ENCODE assay signal across 8 cellular contexts in genomic region chrX:12894074-12894691, GRCh38. TPM values are rescaled to one million over a fixed set of nuclear protein-coding genes. Genes with fewer than 3 reads are reported as not detected.
DNase-seq lines count a peak whose midpoint lies in the region; ATAC-seq and TF ChIP-seq lines count a peak whose summit lies in the region.

No MANE protein-coding gene starts in this region.

- intact Hi-C loops in heart left ventricle (cut with DNase I) = loop anchor here in 8 of 10 donors (5.0 to 10.0 kb wide), 2 partner anchors 79 to 82 kb away; no protein-coding TSS in a partner anchor

- ATAC-seq in heart left ventricle = no peak
- no peak for ATAC-seq in GM18520 (IDR thresholded peaks at IDR 0.05; ENCODE audit: unreplicated experiment)
- ATAC-seq in GM21825 (IDR thresholded peaks at IDR 0.05; ENCODE audit: unreplicated experiment) = no peak

- H3K27me3 ChIP-seq in heart left ventricle = no peaks in the 10 kb centered on the region

- H3K9me3 ChIP-seq in heart left ventricle = no peaks in the 10 kb centered on the region

- no peak overlapping the region for H3K27ac ChIP-seq in heart left ventricle

- peaks cover 0 to 18% (median 0%) of the 10 kb centered on the region in 12 donors for H3K4me1 ChIP-seq in heart left ventricle

- DNase-seq in NCI-H748 (lab: John Stamatoyannopoulos, UW; ENCODE audit: unreplicated experiment) (peak; percentile 51), NCI-H748 treated with DMSO at 0.1 percent for 48 hours (lab: John Stamatoyannopoulos, UW) (no peak), NOMO-1 treated with DMSO at 0.1 percent for 48 hours (lab: John Stamatoyannopoulos, UW; ENCODE audit: unreplicated experiment) (peak; percentile 64), heart left ventricle (peak in 1 of 5 donors; percentile 32)
- DNase-seq in activated T-helper 9 cell treated with anti-CD3 and anti-CD28 coated beads, Interleukin-2, amount 50 U/mL, for 16 hours (ENCODE audit: low read depth) = peak; percentile 12
- peak; percentile 56 for DNase-seq in stimulated activated CD4-positive, alpha-beta T cell treated with anti-CD3 and anti-CD28 coated beads, Interleukin-15, amount 100 ng/mL, for 24 hours

- TF ChIP-seq POLR2A in heart left ventricle (IDR thresholded peaks at IDR 0.05) = no peak

- WGBS in heart left ventricle, 4 donors = 38 to 53% (median 46%) methylated on average over 7 of the region's 7 CpGs

- peak; percentile 10 to 55 (median 46) for TF ChIP-seq CTCF in heart left ventricle (IDR thresholded peaks at IDR 0.05)

- no peak overlapping the region for H3K4me3 ChIP-seq in heart left ventricle

- no peaks in the 10 kb centered on the region for H3K36me3 ChIP-seq in heart left ventricle

RNA-seq across cellular contexts. Expression of gene TLR8, which starts 12.2 kb away (rescaled TPM):
- 1 to 10 TPM in 3 of 9 donors, under 1 TPM in 6; 0.19 to 9.7 (median 0.58) TPM for total RNA-seq in heart left ventricle
- polyA plus RNA-seq in heart left ventricle = under 1 TPM; 0.04 to 0.35 TPM

RNA-seq across cellular contexts. Expression of gene TLR7, which starts 27.3 kb away (rescaled TPM):
- 1 to 10 TPM in 3 of 9 donors, under 1 TPM in 5, not detected in 1; 0.07 to 6.7 (median 0.69) TPM for total RNA-seq in heart left ventricle
- under 1 TPM; 0.04 to 0.08 TPM for polyA plus RNA-seq in heart left ventricle
